14 cellular contexts compared by ENCODE assay signal in the genomic region with DNA sequence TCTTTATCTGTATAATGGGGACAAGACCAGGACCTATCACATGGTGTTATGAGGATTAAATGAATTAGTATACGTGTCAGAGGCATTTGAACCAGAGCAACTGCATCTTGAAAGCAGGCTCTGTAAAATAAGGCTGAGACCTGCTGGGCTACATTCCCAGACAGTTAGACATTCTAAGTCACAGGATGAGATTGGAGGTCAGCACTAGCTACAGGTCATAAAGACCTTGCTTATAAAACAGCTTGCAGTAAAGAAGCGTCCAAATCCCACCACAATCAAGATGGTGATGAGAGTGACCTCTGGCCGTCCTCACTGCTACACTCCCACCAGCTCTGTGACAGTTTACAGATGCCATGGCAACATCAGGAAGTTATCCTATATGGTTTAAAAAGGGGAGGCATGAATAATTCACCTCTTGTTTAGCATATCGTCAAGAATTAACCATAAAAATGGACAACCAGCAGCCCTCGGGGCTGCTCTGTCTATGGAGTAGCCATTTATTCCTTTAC.
DNase-seq lines count a peak whose midpoint lies in the region; ATAC-seq and TF ChIP-seq lines count a peak whose summit lies in the region.
"Had no signal": no experiment of that assay in that cellular context is flagged by ENCODE, and none has a peak within 500 bp of the region (broad histone marks: within the 10 kb centered on the region; RNA-seq: fewer than 3 reads in every experiment).

No MANE protein-coding gene starts in this region.

- 56% methylated on average over 5 of the region's 5 CpGs for WGBS in hepatocyte (ENCODE audit: low lambda C conversion rate, missing lambda C conversion rate)

- H4K20me1 ChIP-seq in hepatocyte (ENCODE audit: insufficient read depth, poor library complexity, severe bottlenecking), result no peaks in the 10 kb centered on the region

- DNase-seq in EH (ENCODE audit: low read depth), result peak; percentile 55
- no peak for DNase-seq in RWPE2 (ENCODE audit: low spot score)
- peak; percentile 40 for DNase-seq in hepatocyte (ENCODE audit: low spot score)
- DNase-seq in renal cortical epithelial cell (ENCODE audit: low read depth), result peak; percentile 21
- no peak for DNase-seq in dedifferentiated amniotic fluid mesenchymal stem cell (ENCODE audit: extremely low spot score)
- no peak for DNase-seq in osteocyte (ENCODE audit: extremely low spot score, unreplicated experiment)
- DNase-seq: CD8-positive, alpha-beta T cell; HFFc6; NCI-H1417 treated with DMSO at 0.1 percent for 48 hours; NCI-H2029 treated with DMSO at 0.1 percent for 48 hours; NCI-H524; SIG-M5 had no signal

- H3K9me3 ChIP-seq in RWPE2 (ENCODE audit: severe bottlenecking) (no peaks in the 10 kb centered on the region), hepatocyte (ENCODE audit: low read depth) (no peaks in the 10 kb centered on the region)

- no peaks in the 10 kb centered on the region for H3K79me2 ChIP-seq in hepatocyte

- peaks cover 3% of the 10 kb centered on the region for H3K9me3 Mint-ChIP-seq in osteocyte (ENCODE audit: unreplicated experiment)
- H3K9me3 Mint-ChIP-seq: CD8-positive, alpha-beta T cell had no signal

- no peaks in the 10 kb centered on the region for H3K36me3 Mint-ChIP-seq in osteocyte (ENCODE audit: unreplicated experiment)
- H3K36me3 Mint-ChIP-seq: CD8-positive, alpha-beta T cell had no signal

- H3K4me1 Mint-ChIP-seq in osteocyte (ENCODE audit: unreplicated experiment), result peaks cover 18% of the 10 kb centered on the region

- no peak overlapping the region for H3K4me2 ChIP-seq in hepatocyte

- H3K4me1 ChIP-seq in RWPE2 (ENCODE audit: insufficient read depth, poor library complexity, severe bottlenecking) (no peaks in the 10 kb centered on the region), hepatocyte (ENCODE audit: insufficient read depth) (peaks cover 45% of the 10 kb centered on the region)

- H3K36me3 ChIP-seq in RWPE2 (ENCODE audit: low read depth) (no peaks in the 10 kb centered on the region), hepatocyte (replicated peaks; ENCODE audit: insufficient read depth, low read depth) (no peaks in the 10 kb centered on the region)

- TF ChIP-seq CTCF in RWPE2 (IDR thresholded peaks at IDR 0.05; ENCODE audit: poor library complexity, severe bottlenecking) (no peak), hepatocyte (IDR thresholded peaks at IDR 0.05; ENCODE audit: poor library complexity) (no peak), osteocyte (IDR thresholded peaks at IDR 0.05) (no peak)

- no peak overlapping the region for H3K27ac Mint-ChIP-seq in osteocyte (ENCODE audit: unreplicated experiment)
- H3K27ac Mint-ChIP-seq: CD8-positive, alpha-beta T cell; HFFc6 had no signal

- H3K27ac ChIP-seq in RWPE2 (ENCODE audit: poor library complexity, severe bottlenecking) (no peak overlapping the region), hepatocyte (peak overlapping the region; percentile 63)

- peaks cover 20% of the 10 kb centered on the region for H3K27me3 Mint-ChIP-seq in osteocyte (ENCODE audit: unreplicated experiment)
- H3K27me3 Mint-ChIP-seq: B cell had no signal

- H3K4me3 ChIP-seq in RWPE2 (ENCODE audit: severe bottlenecking) (no peak overlapping the region), hepatocyte (no peak overlapping the region)

- no peaks in the 10 kb centered on the region for H3K9me2 ChIP-seq in hepatocyte (replicated peaks; ENCODE audit: insufficient read depth)

- H3K4me3 Mint-ChIP-seq in osteocyte (ENCODE audit: unreplicated experiment), result no peak overlapping the region
- H3K4me3 Mint-ChIP-seq: B cell; CD8-positive, alpha-beta T cell; HFFc6 had no signal

- H3K27me3 ChIP-seq in RWPE2 (ENCODE audit: insufficient read depth, poor library complexity, severe bottlenecking), result peaks cover 30% of the 10 kb centered on the region
- H3K27me3 ChIP-seq in hepatocyte, result no peaks in the 10 kb centered on the region

- H2AFZ ChIP-seq in hepatocyte, result no peak overlapping the region

- ATAC-seq in RWPE2 (ENCODE audit: low read depth), result peak; percentile 38; the same call in 1 of the 3 replicates
- no peak for ATAC-seq in GM18867 (IDR thresholded peaks at IDR 0.05; ENCODE audit: unreplicated experiment)
- ATAC-seq: CD8-positive, alpha-beta T cell had no signal

Comparison
In these comparisons a context has a peak if more than half of its experiments do, and no peak if none do; other contexts are left out.
1. DNase-seq: peak in EH (single experiment), hepatocyte (single experiment) and renal cortical epithelial cell (single experiment); none in RWPE2 (single experiment), dedifferentiated amniotic fluid mesenchymal stem cell (single experiment) and osteocyte (single experiment).